ENCODE assay signal across 8 cellular contexts in genomic region chr4:169659736-169660670, GRCh38. TPM values are rescaled to one million over a fixed set of nuclear protein-coding genes. Genes with fewer than 3 reads are reported as not detected.
DNase-seq lines count a peak whose midpoint lies in the region; ATAC-seq and TF ChIP-seq lines count a peak whose summit lies in the region.

No MANE protein-coding gene starts in this region.

- no peak for TF ChIP-seq CTCF in AG04450 (IDR thresholded peaks at IDR 0.05; ENCODE audit: low read depth, low read length)

- H3K4me3 ChIP-seq in AG04450 (ENCODE audit: low read depth, low read length): peak overlapping the region; percentile 64

- DNase-seq in AG04450 (ENCODE audit: low read depth, low spot score) (peak; percentile 90), NCI-H345 treated with DMSO at 0.1 percent for 48 hours (lab: John Stamatoyannopoulos, UW; ENCODE audit: unreplicated experiment) (peak; percentile 52), dedifferentiated amniotic fluid mesenchymal stem cell (ENCODE audit: extremely low spot score) (peak; percentile 99), left colon (peak; percentile 57 to 88)
- peak; percentile 64 to 65 for DNase-seq in activated CD4-positive, alpha-beta T cell treated with anti-CD3 and anti-CD28 coated beads for 4 hours
- peak; percentile 81 for DNase-seq in stimulated activated CD4-positive, alpha-beta T cell treated with anti-CD3 and anti-CD28 coated beads, Interleukin-1b, Interleukin-23, amount 100 ng/mL, for 48 hours

- CTCF ChIA-PET in AG04450 (lab: Charles Lee): interaction anchor here (1.1 to 4.3 kb wide), 4 partner anchors 20 to 151 kb away, joined by 3 to 22 read pairs (median 3); partner anchors contain the start of gene NEK1

- H3K27me3 ChIP-seq in AG04450 (ENCODE audit: control insufficient read depth, insufficient read depth, low read length): no peaks in the 10 kb centered on the region

- intact Hi-C loops in left colon (cut with DNase I, micrococcal nuclease): loop anchor here in 1 of 2 donors (5.0 kb wide), 1 partner anchor 38 kb away; the partner anchor contains the start of gene CLCN3

- peak overlapping the region; percentile 68 for H3K27ac ChIP-seq in AG04450 (ENCODE audit: low read depth, low read length)

- ATAC-seq in GM18907 (IDR thresholded peaks at IDR 0.05; ENCODE audit: unreplicated experiment): peak; percentile 98
- peak; percentile 98 for ATAC-seq in HG03159 (IDR thresholded peaks at IDR 0.05; ENCODE audit: unreplicated experiment)
- peak; percentile 84 for ATAC-seq in left colon

- no peaks in the 10 kb centered on the region for H3K9me3 ChIP-seq in AG04450 (ENCODE audit: control insufficient read depth, insufficient read depth, low read length)

- POLR2A ChIA-PET in AG04450 (lab: Yijun Ruan, JAX): interaction anchor here (1.1 kb wide), 2 partner anchors 19 to 38 kb away, joined by 3 read pairs; no protein-coding TSS in a partner anchor

RNA-seq across cellular contexts. Expression of gene CLCN3, which starts 39.6 kb away (rescaled TPM):
- 23.7 and 36.5 TPM in 2 replicates for polyA plus RNA-seq in AG04450 (2011; rRNA removed)
- 34.8 and 50.1 TPM in 2 replicates for polyA minus RNA-seq in AG04450 (2011; rRNA and poly(A)+ RNA removed)
- 100 to 1,000 TPM; 116 to 131 TPM for total RNA-seq in left colon

RNA-seq across cellular contexts. Expression of gene NEK1, which starts 47.6 kb away (rescaled TPM):
- 5.5 and 7.7 TPM in 2 replicates for polyA plus RNA-seq in AG04450 (2011; rRNA removed)
- polyA minus RNA-seq in AG04450 (2011; rRNA and poly(A)+ RNA removed): 7.4 and 7.9 TPM in 2 replicates
- 1 to 10 TPM; 8.5 to 9.0 TPM for total RNA-seq in left colon

Comparison
In these comparisons a context has a peak if more than half of its experiments do, and no peak if none do; other contexts are left out.
1. Peak in every context shown above with its lines: DNase-seq, ATAC-seq, H3K4me3 ChIP-seq and H3K27ac ChIP-seq.